Comparison of ENCODE assay signal across 21 cellular contexts in genomic region chr4:146648384-146648783, GRCh38. TPM values are rescaled to one million over a fixed set of nuclear protein-coding genes. Genes with fewer than 3 reads are reported as not detected.
DNase-seq lines count a peak whose midpoint lies in the region; ATAC-seq and TF ChIP-seq lines count a peak whose summit lies in the region.
"Had no signal": no experiment of that assay in that cellular context is flagged by ENCODE, and none has a peak within 500 bp of the region (broad histone marks: within the 10 kb centered on the region; RNA-seq: fewer than 3 reads in every experiment).

No MANE protein-coding gene starts in this region.

- no peaks in the 10 kb centered on the region for H3K79me2 ChIP-seq in hepatocyte

- H3K36me3 Mint-ChIP-seq in T-helper 17 cell (ENCODE audit: low read depth) = no peaks in the 10 kb centered on the region
- no peaks in the 10 kb centered on the region for H3K36me3 Mint-ChIP-seq in activated T-helper 2 cell treated with anti-CD3 and anti-CD28 coated beads, Interferon-gamma antibody, Interleukin-2, Interleukin-4, amounts not matched to agents 10 μg/mL and 5 μg/mL and 100 μg/mL, durations not matched to agents 14 hours and 24 hours and 36 hours (ENCODE audit: low read depth)
- H3K36me3 Mint-ChIP-seq: CD8-positive, alpha-beta T cell; IgD-negative memory B cell had no signal

- no peak overlapping the region for H3K27ac Mint-ChIP-seq in T-helper 17 cell
- no peak overlapping the region for H3K27ac Mint-ChIP-seq in activated T-helper 2 cell treated with anti-CD3 and anti-CD28 coated beads, Interferon-gamma antibody, Interleukin-2, Interleukin-4, amounts not matched to agents 10 μg/mL and 5 μg/mL and 100 μg/mL, durations not matched to agents 14 hours and 24 hours and 36 hours
- H3K27ac Mint-ChIP-seq: CD8-positive, alpha-beta T cell; HFFc6; IgD-negative memory B cell had no signal

- H3K27ac ChIP-seq in hepatocyte = no peak overlapping the region
- H3K27ac ChIP-seq: BLaER1 had no signal

- H3K27me3 Mint-ChIP-seq in T-helper 17 cell = peaks cover 78% of the 10 kb centered on the region
- H3K27me3 Mint-ChIP-seq in activated T-helper 2 cell treated with anti-CD3 and anti-CD28 coated beads, Interferon-gamma antibody, Interleukin-2, Interleukin-4, amounts not matched to agents 10 μg/mL and 5 μg/mL and 100 μg/mL, durations not matched to agents 14 hours and 24 hours and 36 hours (ENCODE audit: low read depth) = peaks cover 77% of the 10 kb centered on the region

- H3K36me3 ChIP-seq in hepatocyte (replicated peaks; ENCODE audit: insufficient read depth, low read depth) = no peaks in the 10 kb centered on the region
- H3K36me3 ChIP-seq: BLaER1 had no signal

- TF ChIP-seq CTCF in hepatocyte (IDR thresholded peaks at IDR 0.05; ENCODE audit: poor library complexity) = no peak

- H3K4me1 ChIP-seq in hepatocyte (ENCODE audit: insufficient read depth) = no peaks in the 10 kb centered on the region
- H3K4me1 ChIP-seq: BLaER1 had no signal

- no peaks in the 10 kb centered on the region for H3K9me3 Mint-ChIP-seq in activated T-helper 2 cell treated with anti-CD3 and anti-CD28 coated beads, Interferon-gamma antibody, Interleukin-2, Interleukin-4, amounts not matched to agents 10 μg/mL and 5 μg/mL and 100 μg/mL, durations not matched to agents 14 hours and 24 hours and 36 hours
- H3K9me3 Mint-ChIP-seq: CD8-positive, alpha-beta T cell; HFFc6 had no signal

- no peak overlapping the region for H3K4me3 ChIP-seq in hepatocyte
- H3K4me3 ChIP-seq: BLaER1 had no signal

- no peaks in the 10 kb centered on the region for H3K9me3 ChIP-seq in hepatocyte (ENCODE audit: low read depth)
- H3K9me3 ChIP-seq in T-helper 17 cell (ENCODE audit: control insufficient read depth, low read length, poor library complexity, severe bottlenecking) = no peaks in the 10 kb centered on the region
- H3K9me3 ChIP-seq: BLaER1 had no signal

- H3K9me2 ChIP-seq in hepatocyte (replicated peaks; ENCODE audit: insufficient read depth) = no peaks in the 10 kb centered on the region

- H2AFZ ChIP-seq in hepatocyte = no peak overlapping the region

- intact Hi-C loops in activated T-helper 2 cell treated with anti-CD3 and anti-CD28 coated beads, Interferon-gamma antibody, Interleukin-2, Interleukin-4, amounts not matched to agents 10 μg/mL and 5 μg/mL and 100 μg/mL, durations not matched to agents 14 hours and 24 hours and 36 hours (cut with micrococcal nuclease) = no loop called here

- H4K20me1 ChIP-seq in hepatocyte (ENCODE audit: insufficient read depth, poor library complexity, severe bottlenecking) = no peaks in the 10 kb centered on the region
- H4K20me1 ChIP-seq: BLaER1 had no signal

- DNase-seq in NCI-H69 (lab: John Stamatoyannopoulos, UW) (peak; percentile 4), hepatocyte (ENCODE audit: low spot score) (no peak), islet precursor cell (peak; percentile 57), inferior parietal cortex (ENCODE audit: extremely low spot score) (no peak), T-helper 17 cell (no peak)
- no peak for DNase-seq in activated T-helper 2 cell treated with anti-CD3 and anti-CD28 coated beads, Interferon-gamma antibody, Interleukin-2, Interleukin-4, amounts not matched to agents 10 μg/mL and 5 μg/mL and 100 μg/mL, durations not matched to agents 14 hours and 24 hours and 36 hours (ENCODE audit: low spot score)
- DNase-seq: CD8-positive, alpha-beta T cell; DMS79; GOT3; HFFc6; Kasumi-1; NCI-H1105 treated with DMSO at 0.1 percent for 48 hours; NCI-H1694 treated with DMSO at 0.1 percent for 48 hours; NCI-H526 treated with DMSO at 0.1 percent for 48 hours; SHP77 treated with DMSO at 0.1 percent for 48 hours had no signal

- WGBS in hepatocyte (ENCODE audit: low lambda C conversion rate, missing lambda C conversion rate) = 3% methylated on average over 16 of the region's 18 CpGs

- no peak overlapping the region for H3K4me3 Mint-ChIP-seq in T-helper 17 cell
- H3K4me3 Mint-ChIP-seq in activated T-helper 2 cell treated with anti-CD3 and anti-CD28 coated beads, Interferon-gamma antibody, Interleukin-2, Interleukin-4, amounts not matched to agents 10 μg/mL and 5 μg/mL and 100 μg/mL, durations not matched to agents 14 hours and 24 hours and 36 hours (ENCODE audit: low read depth) = no peak overlapping the region
- H3K4me3 Mint-ChIP-seq: CD8-positive, alpha-beta T cell; HFFc6; IgD-negative memory B cell had no signal

- H3K27me3 ChIP-seq in hepatocyte = peaks cover 97% of the 10 kb centered on the region
- H3K27me3 ChIP-seq: BLaER1 had no signal

- H3K4me1 Mint-ChIP-seq in T-helper 17 cell = peaks cover 2% of the 10 kb centered on the region
- H3K4me1 Mint-ChIP-seq in activated T-helper 2 cell treated with anti-CD3 and anti-CD28 coated beads, Interferon-gamma antibody, Interleukin-2, Interleukin-4, amounts not matched to agents 10 μg/mL and 5 μg/mL and 100 μg/mL, durations not matched to agents 14 hours and 24 hours and 36 hours (ENCODE audit: low read depth) = peaks cover 3% of the 10 kb centered on the region

- H3K4me2 ChIP-seq in hepatocyte = peak overlapping the region; percentile 54
- H3K4me2 ChIP-seq: BLaER1 had no signal

- ATAC-seq in T-helper 17 cell (no peak), GM18868 (IDR thresholded peaks at IDR 0.05; ENCODE audit: unreplicated experiment) (no peak)
- ATAC-seq: CD8-positive, alpha-beta T cell had no signal

RNA-seq across cellular contexts. Expression of gene POU4F2, which starts 9.7 kb away (rescaled TPM):
- 0.33 TPM in 1 of 2 replicates, not detected in the other for total RNA-seq in hepatocyte
- not detected in 2 replicates for polyA plus RNA-seq in hepatocyte
- not detected for total RNA-seq in T-helper 17 cell
- not detected in 2 replicates for total RNA-seq in activated T-helper 2 cell treated with anti-CD3 and anti-CD28 coated beads, Interferon-gamma antibody, Interleukin-2, Interleukin-4, amounts not matched to agents 10 μg/mL and 5 μg/mL and 100 μg/mL, durations not matched to agents 14 hours and 24 hours and 36 hours
- total RNA-seq: CD8-positive, alpha-beta T cell; G401; HFFc6; OCI-LY7; RPMI7951 had no signal
- polyA plus RNA-seq: IgD-negative memory B cell had no signal

Comparison
In these comparisons a context has a peak if more than half of its experiments do, and no peak if none do; other contexts are left out.
1. DNase-seq: peak in NCI-H69 (single experiment) and islet precursor cell (single experiment); none in hepatocyte (single experiment), inferior parietal cortex (single experiment), T-helper 17 cell (0 of 3) and activated T-helper 2 cell treated with anti-CD3 and anti-CD28 coated beads, Interferon-gamma antibody, Interleukin-2, Interleukin-4, amounts not matched to agents 10 μg/mL and 5 μg/mL and 100 μg/mL, durations not matched to agents 14 hours and 24 hours and 36 hours (single experiment).